ENCODE assay signal across 9 cellular contexts in the genomic region with DNA sequence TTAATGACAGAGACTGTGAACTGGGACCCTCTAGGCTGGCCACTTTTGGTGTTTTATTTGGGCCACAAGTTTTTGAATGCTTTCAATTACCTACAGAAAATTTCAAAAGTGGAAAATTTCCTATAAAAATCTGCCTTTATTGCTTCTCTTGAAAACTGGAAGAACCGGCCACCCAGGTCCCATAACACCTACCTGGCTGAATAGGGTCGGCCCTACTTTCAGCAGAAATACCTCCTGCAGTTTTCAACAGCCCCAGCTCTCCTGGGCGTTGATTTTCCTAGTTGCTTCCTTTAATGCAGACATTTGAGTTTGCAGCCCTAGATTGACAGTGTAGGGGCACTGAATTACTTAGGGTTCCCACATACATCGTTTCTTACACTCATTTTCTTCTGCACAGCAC. TPM values are rescaled to one million over a fixed set of nuclear protein-coding genes. Genes with fewer than 3 reads are reported as not detected.
A peak's percentile ranks its signal among the peaks of the same experiment; 100 is the strongest.
DNase-seq lines count a peak whose midpoint lies in the region; ATAC-seq and TF ChIP-seq lines count a peak whose summit lies in the region.
"Had no signal": no experiment of that assay in that cellular context is flagged by ENCODE, and none has a peak within 500 bp of the region (broad histone marks: within the 10 kb centered on the region; RNA-seq: fewer than 3 reads in every experiment).

No MANE protein-coding gene starts in this region.

- no peaks in the 10 kb centered on the region for H3F3A ChIP-seq in Loucy (ENCODE audit: low read depth)

- H3K36me3 Mint-ChIP-seq in Calu3 (ENCODE audit: insufficient read depth, unreplicated experiment), result peaks cover 30% of the 10 kb centered on the region

- H3K4me2 ChIP-seq in Loucy (ENCODE audit: low read depth, low read length, poor library complexity, severe bottlenecking) (peak overlapping the region; percentile 83), neuronal stem cell (ENCODE audit: insufficient read depth, low read length, poor library complexity, severe bottlenecking) (no peak overlapping the region)

- no peak overlapping the region for H3K23ac ChIP-seq in neuronal stem cell (ENCODE audit: low read depth, low read length, poor library complexity)

- H3K79me1 ChIP-seq in neuronal stem cell (ENCODE audit: low read depth, low read length), result no peaks in the 10 kb centered on the region

- peak overlapping the region; percentile 98 for H3K4me3 Mint-ChIP-seq in Calu3 (ENCODE audit: low read depth, unreplicated experiment)

- CTCF ChIA-PET in Calu3 (lab: Charles Lee), result no interaction called here

- H2AFZ ChIP-seq in Loucy (ENCODE audit: low read length) (peak overlapping the region; percentile 100), neuronal stem cell (ENCODE audit: low read length) (peak overlapping the region; percentile 93)

- no peaks in the 10 kb centered on the region; the same call in 1 of the 2 replicates for H3K36me3 ChIP-seq in Loucy (ENCODE audit: insufficient read depth, low read length)
- peaks cover 1 to 21% of the 10 kb centered on the region in 2 donors for H3K36me3 ChIP-seq in neuronal stem cell (replicated peaks in 1 of 2; ENCODE audit: control insufficient read depth in 2 of 2, insufficient read depth in 2 of 2, low read length in 2 of 2)

- no peak overlapping the region for H3K14ac ChIP-seq in neuronal stem cell (ENCODE audit: low read length)

- no TSS peak for BruUV-seq in Calu3 (replicated peaks; lab: Mats Ljungman, UMichigan)

- no CpG with 5 or more reads among the region's 4 CpGs for WGBS in neuronal stem cell (ENCODE audit: extremely low coverage in 2 of 2, insufficient read length in 2 of 2, insufficient replicate concordance in 1 of 2), 2 donors

- H3K27me3 Mint-ChIP-seq in Calu3 (ENCODE audit: unreplicated experiment), result peaks cover 19% of the 10 kb centered on the region

- H2BK5ac ChIP-seq in neuronal stem cell (ENCODE audit: low read length), result no peak overlapping the region

- H3K4me1 ChIP-seq in Loucy (ENCODE audit: insufficient read depth, low read length, poor library complexity, severe bottlenecking) (peaks cover 30% of the 10 kb centered on the region), neuronal stem cell (ENCODE audit: control insufficient read depth in 2 of 2, insufficient read depth in 1 of 2, low read depth in 1 of 2, low read length in 2 of 2) (peaks cover 0 to 6% of the 10 kb centered on the region in 2 donors)
- H3K4me1 ChIP-seq: SJSA1 had no signal

- no peak overlapping the region for H3K18ac ChIP-seq in neuronal stem cell (ENCODE audit: low read length)

- no peak overlapping the region for H3K4ac ChIP-seq in neuronal stem cell (ENCODE audit: low read length)

- H2BK15ac ChIP-seq in neuronal stem cell (ENCODE audit: low read length), result no peak overlapping the region

- intact Hi-C loops in Calu3 (cut with micrococcal nuclease; ENCODE audit: unreplicated experiment), result loop anchor here (10.0 kb wide), 2 partner anchors 340 to 1070 kb away; no protein-coding TSS in a partner anchor
- intact Hi-C loops in dorsolateral prefrontal cortex (cut with DNase I), result loop anchor here (5.0 to 10.0 kb wide), 3 partner anchors 58 to 1080 kb away; a partner anchor contains a TSS

- no peak overlapping the region for H4K8ac ChIP-seq in neuronal stem cell (ENCODE audit: low read depth, low read length)

- H3K27ac ChIP-seq in dorsolateral prefrontal cortex (peak overlapping the region in 24 of 59 donors; percentile 2 to 83 (median 52)), neuronal stem cell (replicated peaks; ENCODE audit: low read length) (no peak overlapping the region)
- H3K27ac ChIP-seq: SJSA1 had no signal

- no peak overlapping the region for H3K27ac Mint-ChIP-seq in Calu3 (ENCODE audit: unreplicated experiment)

- no peak for ATAC-seq in HG03097 (IDR thresholded peaks at IDR 0.05; ENCODE audit: low FRiP score, unreplicated experiment)
- no peak for ATAC-seq in GM21786 (IDR thresholded peaks at IDR 0.05; ENCODE audit: unreplicated experiment)

- H3K9me2 ChIP-seq in Loucy (replicated peaks; ENCODE audit: low read depth, low read length), result no peaks in the 10 kb centered on the region

- H3K9ac ChIP-seq in Loucy (ENCODE audit: low read depth, low read length, poor library complexity, severe bottlenecking) (no peak overlapping the region), neuronal stem cell (ENCODE audit: low read depth, low read length, poor library complexity) (no peak overlapping the region)

- H3K4me3 ChIP-seq in Loucy (ENCODE audit: low read length, poor library complexity, severe bottlenecking) (peak overlapping the region; percentile 85), dorsolateral prefrontal cortex (peak overlapping the region; percentile 58 to 98 (median 91)), neuronal stem cell (ENCODE audit: low read length in 2 of 2) (no peak overlapping the region)

- H3K9me3 Mint-ChIP-seq in Calu3 (ENCODE audit: low read depth, unreplicated experiment), result no peaks in the 10 kb centered on the region

- H4K20me1 ChIP-seq in Loucy (ENCODE audit: insufficient read depth, low read length, poor library complexity, severe bottlenecking), result peaks cover 16% of the 10 kb centered on the region

- no peak overlapping the region for H2BK120ac ChIP-seq in neuronal stem cell (ENCODE audit: low read depth, low read length)

- TF ChIP-seq CTCF in Calu3 (IDR thresholded peaks at IDR 0.05; ENCODE audit: unreplicated experiment) (no peak), Loucy (conservative IDR thresholded peaks at IDR 0.05; ENCODE audit: low read length) (no peak), dorsolateral prefrontal cortex (IDR thresholded peaks at IDR 0.05 in 54 of 56, conservative IDR thresholded peaks at IDR 0.05 in 2 of 56; ENCODE audit: low read depth in 1 of 56, partially characterized antibody in 56 of 56) (no peak)

- H2AK5ac ChIP-seq in neuronal stem cell (ENCODE audit: low read depth, low read length), result no peak overlapping the region

- H3K4me1 Mint-ChIP-seq in Calu3 (ENCODE audit: low read depth, unreplicated experiment), result peaks cover 12% of the 10 kb centered on the region

- H3K27me3 ChIP-seq in Loucy (ENCODE audit: insufficient read depth, low read length, poor library complexity, severe bottlenecking) (peaks cover 13% of the 10 kb centered on the region), dorsolateral prefrontal cortex (no peaks in the 10 kb centered on the region), neuronal stem cell (ENCODE audit: control insufficient read depth in 3 of 3, insufficient read depth in 3 of 3, low read depth in 1 of 3, low read length in 3 of 3) (peaks cover 0 to 10% (median 0%) of the 10 kb centered on the region in 3 experiments)
- H3K27me3 ChIP-seq: SJSA1 had no signal

- DNase-seq in Calu3, result no peak
- no peak for DNase-seq in dorsolateral prefrontal cortex
- no peak for DNase-seq in neuronal stem cell (ENCODE audit: low spot score)
- no peak for DNase-seq in DMS 273 (lab: John Stamatoyannopoulos, UW; ENCODE audit: unreplicated experiment)
- DNase-seq in NCI-H2029 treated with DMSO at 0.1 percent for 48 hours (lab: John Stamatoyannopoulos, UW), result no peak

- no peak overlapping the region for H4K91ac ChIP-seq in neuronal stem cell (ENCODE audit: low read depth, low read length, poor library complexity)

- no peak overlapping the region for H2BK12ac ChIP-seq in neuronal stem cell (ENCODE audit: low read length)

- H3K79me2 ChIP-seq in Loucy (ENCODE audit: insufficient read depth, low read length), result peaks cover 34% of the 10 kb centered on the region

- no peaks in the 10 kb centered on the region for H3K9me3 ChIP-seq in Loucy (ENCODE audit: insufficient read depth, low read depth, low read length)
- no peaks in the 10 kb centered on the region for H3K9me3 ChIP-seq in neuronal stem cell (replicated peaks in 1 of 2; ENCODE audit: control insufficient read depth in 2 of 2, insufficient read depth in 1 of 2, low read depth in 1 of 2, low read length in 2 of 2)
- H3K9me3 ChIP-seq: SJSA1 had no signal

RNA-seq across cellular contexts. Expression of a gene that starts 0.7 kb away (rescaled TPM):
- 113 and 115 TPM in 2 replicates for total RNA-seq in Calu3 (2022)
- 10 to 100 TPM; 22.8 to 66.1 (median 40.5) TPM for total RNA-seq in dorsolateral prefrontal cortex
- 17.1 TPM for polyA plus RNA-seq in neuronal stem cell (2013, experiment 1 of 2)
- 18.9 TPM for polyA plus RNA-seq in neuronal stem cell (2013, experiment 2 of 2)

RNA-seq across cellular contexts. Expression of a gene that starts 58.7 kb away (rescaled TPM):
- 1.1 TPM in 2 replicates for total RNA-seq in Calu3 (2022)
- total RNA-seq in dorsolateral prefrontal cortex, result 1,000 to 10,000 TPM in 77 of 120 experiments, 100 to 1,000 TPM in 43; 152 to 7,650 (median 1,218) TPM
- 0.53 TPM for polyA plus RNA-seq in neuronal stem cell (2013, experiment 1 of 2)
- polyA plus RNA-seq in neuronal stem cell (2013, experiment 2 of 2), result 0.61 TPM
- total RNA-seq: SJSA1 had no signal

Comparison
In these comparisons a context has a peak if more than half of its experiments do, and no peak if none do; other contexts are left out.
1. H3K4me3 ChIP-seq: peak in Loucy (single experiment) and dorsolateral prefrontal cortex (59 of 59); none in neuronal stem cell (0 of 2).
2. RNA of a gene that starts 58.7 kb away (total RNA-seq): 152 to 7,650 TPM in dorsolateral prefrontal cortex; 1.1 TPM in Calu3; every median in the first group is over 10 times any median in the second.